Comparison of ENCODE assay signal across 17 cellular contexts in genomic region chr3:170634663-170635096, GRCh38. TPM values are rescaled to one million over a fixed set of nuclear protein-coding genes. Genes with fewer than 3 reads are reported as not detected.
DNase-seq lines count a peak whose midpoint lies in the region; ATAC-seq, FAIRE-seq and TF ChIP-seq lines count a peak whose summit lies in the region.
"Had no signal": no experiment of that assay in that cellular context is flagged by ENCODE, and none has a peak within 500 bp of the region (broad histone marks: within the 10 kb centered on the region; RNA-seq: fewer than 3 reads in every experiment).

No MANE protein-coding gene starts in this region.

- no peak overlapping the region for H4K8ac ChIP-seq in H1 (ENCODE audit: extremely low read depth, insufficient read depth, low read length)

- intact Hi-C loops in left cardiac atrium (cut with DNase I), result no loop called here

- no peak overlapping the region for H3K4me3 Mint-ChIP-seq in immature natural killer cell

- no peak for TF ChIP-seq EP300 in H1 (IDR thresholded peaks at IDR 0.05; ENCODE audit: borderline replicate concordance in 1 of 2, low read depth in 2 of 2, low read length in 2 of 2)

- H4K91ac ChIP-seq in H1 (replicated peaks; ENCODE audit: insufficient read length, low read length), result no peak overlapping the region

- no peak for FAIRE-seq in H1 (lab: Jason Lieb, UNC)

- no peak for DNase-seq in H1 (ENCODE audit: low read depth in 1 of 2, low spot score in 2 of 2)
- DNase-seq in immature natural killer cell, result no peak
- DNase-seq in RKO (ENCODE audit: low spot score), result no peak
- DNase-seq in LoVo (ENCODE audit: low spot score), result no peak
- DNase-seq in left cardiac atrium, result no peak
- DNase-seq: activated CD4-positive, alpha-beta T cell treated with anti-CD3 and anti-CD28 coated beads, Interleukin-2, amount 50 U/mL, for 4 hours; DMS153; esophagus squamous epithelium; NCI-H1436; right lobe of liver; SHP77; stimulated activated naive CD4-positive, alpha-beta T cell treated with Interleukin-2 at 50 U/mL for 16 hours had no signal

- CTCF ChIA-PET in H1 (lab: Charles Lee; ENCODE audit: partially characterized antibody), result interaction anchor here (0.6 to 0.7 kb wide), 2 partner anchors 44 to 278 kb away, joined by 3 read pairs; no protein-coding TSS in a partner anchor

- no peak overlapping the region for H3K14ac ChIP-seq in H1 (ENCODE audit: insufficient read length)

- no peak for TF ChIP-seq RAD21 in H1 (IDR thresholded peaks at IDR 0.05 in 1 of 2, conservative IDR thresholded peaks at IDR 0.05 in 1 of 2; ENCODE audit: low read depth in 2 of 2, low read length in 2 of 2)

- H3K23me2 ChIP-seq in H1 (ENCODE audit: low read depth, low read length), result no peaks in the 10 kb centered on the region

- H3K36me3 Mint-ChIP-seq in immature natural killer cell, result no peaks in the 10 kb centered on the region

- no peak overlapping the region for H3K4me3 ChIP-seq in H1 (ENCODE audit: extremely low read depth in 1 of 4, insufficient read depth in 2 of 4, low read depth in 3 of 4, low read length in 4 of 4)
- H3K4me3 ChIP-seq: ascending aorta, esophagus squamous epithelium, lung, right lobe of liver had no signal

- no peaks in the 10 kb centered on the region for H3K9me3 ChIP-seq in H1 (ENCODE audit: insufficient read depth in 2 of 2, low read depth in 1 of 2, low read length in 1 of 2)
- H3K9me3 ChIP-seq: ascending aorta, esophagus squamous epithelium, right lobe of liver had no signal

- H3K27ac Mint-ChIP-seq in immature natural killer cell, result no peak overlapping the region

- 0 out of 2 replicates have a peak overlapping the region, but pooled peaks have one; percentile 51 for H2AFZ ChIP-seq in H1 (ENCODE audit: low read length)

- no peak overlapping the region for H2AK5ac ChIP-seq in H1 (ENCODE audit: low read depth, low read length)

- no peak overlapping the region for H3K4me2 ChIP-seq in H1 (ENCODE audit: insufficient read depth in 1 of 2, low read depth in 2 of 2, low read length in 2 of 2)

- TF ChIP-seq POLR2A in H1 (IDR thresholded peaks at IDR 0.05; ENCODE audit: control extremely low read depth in 1 of 2, low read depth in 2 of 2, low read length in 2 of 2), result no peak

- H3K4me1 ChIP-seq in H1 (replicated peaks in 1 of 4; ENCODE audit: control insufficient read depth in 3 of 4, insufficient read depth in 4 of 4, low read length in 3 of 4), result no peaks in the 10 kb centered on the region
- H3K4me1 ChIP-seq: ascending aorta, esophagus squamous epithelium had no signal

- H3K79me1 ChIP-seq in H1 (ENCODE audit: low read depth, low read length), result no peaks in the 10 kb centered on the region

- H2BK20ac ChIP-seq in H1 (ENCODE audit: low read length), result no peak overlapping the region

- H2BK12ac ChIP-seq in H1 (ENCODE audit: low read depth, low read length), result no peak overlapping the region

- H3K9me3 Mint-ChIP-seq in immature natural killer cell, result peaks cover 0 to 3% (median 0%) of the 10 kb centered on the region in 6 donors

- peaks cover 0 to 3% (median 2%) of the 10 kb centered on the region in 3 donors for H3K27me3 Mint-ChIP-seq in immature natural killer cell (ENCODE audit: low read depth in 3 of 3)

- no peaks in the 10 kb centered on the region for H3K27me3 ChIP-seq in H1 (replicated peaks in 1 of 4; ENCODE audit: control insufficient read depth in 3 of 4, extremely low read depth in 1 of 4, insufficient read depth in 3 of 4, low read length in 3 of 4)
- H3K27me3 ChIP-seq: ascending aorta, right lobe of liver had no signal

- H2BK5ac ChIP-seq in H1 (ENCODE audit: low read depth, low read length), result no peak overlapping the region

- no peak overlapping the region for H2BK15ac ChIP-seq in H1 (ENCODE audit: low read length)

- no peak overlapping the region for H4K5ac ChIP-seq in H1 (ENCODE audit: insufficient read length, low read depth, low read length)

- H4K20me1 ChIP-seq in H1 (replicated peaks in 1 of 2; ENCODE audit: control insufficient read depth in 1 of 2, insufficient read depth in 2 of 2, low read length in 2 of 2), result no peaks in the 10 kb centered on the region

- POLR2A ChIA-PET in H1 (lab: Charles Lee; ENCODE audit: partially characterized antibody), result no interaction called here

- H3K4ac ChIP-seq in H1 (replicated peaks; ENCODE audit: insufficient read length, low read depth, low read length), result no peak overlapping the region

- H3K18ac ChIP-seq in H1 (ENCODE audit: extremely low read depth, low read length), result no peak overlapping the region

- ATAC-seq in GM18517 (IDR thresholded peaks at IDR 0.05; ENCODE audit: unreplicated experiment) (peak; percentile 68), GM21367 (IDR thresholded peaks at IDR 0.05; ENCODE audit: unreplicated experiment) (peak; percentile 54), HG03060 (IDR thresholded peaks at IDR 0.05; ENCODE audit: low read depth, unreplicated experiment) (peak; percentile 68), left cardiac atrium (no peak)
- ATAC-seq: right lobe of liver had no signal

- H3K27ac ChIP-seq in H1 (ENCODE audit: low read depth, low read length), result no peak overlapping the region
- H3K27ac ChIP-seq: ascending aorta, esophagus squamous epithelium, right lobe of liver had no signal

- H3K56ac ChIP-seq in H1 (replicated peaks; ENCODE audit: insufficient read length, low read depth, low read length), result no peak overlapping the region

- no peaks in the 10 kb centered on the region for H3K36me3 ChIP-seq in H1 (ENCODE audit: control insufficient read depth in 2 of 4, insufficient read depth in 4 of 4, low read length in 3 of 4)
- H3K36me3 ChIP-seq: ascending aorta, esophagus squamous epithelium, right lobe of liver had no signal

- no peak overlapping the region for H3K9ac ChIP-seq in H1 (replicated peaks in 1 of 4; ENCODE audit: extremely low read depth in 1 of 4, low read depth in 3 of 4, low read length in 3 of 4)

- no peaks in the 10 kb centered on the region for H3K79me2 ChIP-seq in H1 (ENCODE audit: control insufficient read depth in 1 of 2, insufficient read depth in 2 of 2, low read length in 2 of 2)

- H2BK120ac ChIP-seq in H1 (replicated peaks; ENCODE audit: low read depth, low read length), result no peak overlapping the region

- no peaks in the 10 kb centered on the region for H3K4me1 Mint-ChIP-seq in immature natural killer cell

- TF ChIP-seq CTCF in H1 (IDR thresholded peaks at IDR 0.05; ENCODE audit: control extremely low read depth in 1 of 3, insufficient read depth in 1 of 3, low read depth in 1 of 3, low read length in 3 of 3), result no peak

- no peak overlapping the region for H3K23ac ChIP-seq in H1 (ENCODE audit: insufficient read length)

- WGBS in H1 (ENCODE audit: extremely low coverage in 1 of 2, insufficient coverage in 1 of 2, insufficient read length in 1 of 2, insufficient replicate concordance in 2 of 2, low coverage in 1 of 2, low lambda C conversion rate in 2 of 2, missing lambda C conversion rate in 1 of 2), 2 experiments, result 88% methylated on average over 1 of the region's 1 CpG; no CpG with 5 or more reads in 1 of the 2 experiments

TF ChIP-seq in H1, 55 proteins besides CTCF, POLR2A, EP300 and RAD21:
- TF ChIP-seq CHD2 (IDR thresholded peaks at IDR 0.05; ENCODE audit: low read length) (no peak), CBX5 (IDR thresholded peaks at IDR 0.05; ENCODE audit: low read depth, low read length) (no peak), CEBPB (IDR thresholded peaks at IDR 0.05; ENCODE audit: low read depth, low read length) (no peak), JUN (IDR thresholded peaks at IDR 0.05; ENCODE audit: low read depth, low read length) (no peak), TCF12 (IDR thresholded peaks at IDR 0.05; ENCODE audit: low read depth, low read length) (no peak), HDAC2 (IDR thresholded peaks at IDR 0.05; ENCODE audit: borderline replicate concordance in 1 of 2, low read depth in 2 of 2, low read length in 2 of 2) (no peak), JUND (IDR thresholded peaks at IDR 0.05; ENCODE audit: low read length) (no peak), CHD1 (IDR thresholded peaks at IDR 0.05; ENCODE audit: low read depth, low read length) (no peak), SAP30 (IDR thresholded peaks at IDR 0.05; ENCODE audit: insufficient read depth, insufficient replicate concordance, low read length) (no peak), BRCA1 (IDR thresholded peaks at IDR 0.05; ENCODE audit: low read depth, low read length) (no peak)
- TF ChIP-seq, protein P1, sequence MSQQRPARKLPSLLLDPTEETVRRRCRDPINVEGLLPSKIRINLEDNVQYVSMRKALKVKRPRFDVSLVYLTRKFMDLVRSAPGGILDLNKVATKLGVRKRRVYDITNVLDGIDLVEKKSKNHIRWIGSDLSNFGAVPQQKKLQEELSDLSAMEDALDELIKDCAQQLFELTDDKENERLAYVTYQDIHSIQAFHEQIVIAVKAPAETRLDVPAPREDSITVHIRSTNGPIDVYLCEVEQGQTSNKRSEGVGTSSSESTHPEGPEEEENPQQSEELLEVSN (IDR thresholded peaks at IDR 0.05), result no peak

RNA-seq across cellular contexts. Expression of gene SLC7A14, which starts 48.8 kb away (rescaled TPM):
- total RNA-seq in H1 (2021; fragmentation: NEBNext Ultra II Directional; extraction: Animal tissue kit (Norgen Biotek cat#: 25700)), result 0.95 and 2.4 TPM in 2 replicates
- polyA plus RNA-seq in H1 (2011; rRNA removed) (0.21 and 0.52 TPM in 2 replicates), immature natural killer cell (not detected)
- 0.48 TPM for polyA plus RNA-seq in H1 (2011; cell fraction: cytosol; rRNA removed)
- polyA plus RNA-seq in H1 (2011; cell fraction: nucleus; rRNA removed), result 2.1 TPM
- polyA plus RNA-seq in H1 (2012, experiment 1 of 2), result 0.27 to 0.38 TPM (median 0.34 TPM) in 4 replicates
- 1.2 TPM for polyA plus RNA-seq in H1 (2012, experiment 2 of 2)
- polyA plus RNA-seq in H1 (2013, experiment 1 of 2), result 1.1 TPM
- 1.3 TPM for polyA plus RNA-seq in H1 (2013, experiment 2 of 2)
- polyA minus RNA-seq in H1 (2011; rRNA and poly(A)+ RNA removed), result 0.85 and 1.9 TPM in 2 replicates
- polyA minus RNA-seq in H1 (2011; cell fraction: cytosol; rRNA and poly(A)+ RNA removed), result 0.95 TPM
- polyA minus RNA-seq in H1 (2011; cell fraction: nucleus; rRNA and poly(A)+ RNA removed), result 2.3 TPM
- total RNA-seq in left cardiac atrium, result under 1 TPM in 1 of 2 donors, not detected in 1; 0.03 TPM
- total RNA-seq: ascending aorta had no signal

Comparison
In these comparisons a context has a peak if more than half of its experiments do, and no peak if none do; other contexts are left out.
1. ATAC-seq: peak in GM18517 (single experiment), GM21367 (single experiment) and HG03060 (single experiment); none in left cardiac atrium (0 of 2).